Comparison of ENCODE assay signal across 8 cellular contexts in the genomic region with DNA sequence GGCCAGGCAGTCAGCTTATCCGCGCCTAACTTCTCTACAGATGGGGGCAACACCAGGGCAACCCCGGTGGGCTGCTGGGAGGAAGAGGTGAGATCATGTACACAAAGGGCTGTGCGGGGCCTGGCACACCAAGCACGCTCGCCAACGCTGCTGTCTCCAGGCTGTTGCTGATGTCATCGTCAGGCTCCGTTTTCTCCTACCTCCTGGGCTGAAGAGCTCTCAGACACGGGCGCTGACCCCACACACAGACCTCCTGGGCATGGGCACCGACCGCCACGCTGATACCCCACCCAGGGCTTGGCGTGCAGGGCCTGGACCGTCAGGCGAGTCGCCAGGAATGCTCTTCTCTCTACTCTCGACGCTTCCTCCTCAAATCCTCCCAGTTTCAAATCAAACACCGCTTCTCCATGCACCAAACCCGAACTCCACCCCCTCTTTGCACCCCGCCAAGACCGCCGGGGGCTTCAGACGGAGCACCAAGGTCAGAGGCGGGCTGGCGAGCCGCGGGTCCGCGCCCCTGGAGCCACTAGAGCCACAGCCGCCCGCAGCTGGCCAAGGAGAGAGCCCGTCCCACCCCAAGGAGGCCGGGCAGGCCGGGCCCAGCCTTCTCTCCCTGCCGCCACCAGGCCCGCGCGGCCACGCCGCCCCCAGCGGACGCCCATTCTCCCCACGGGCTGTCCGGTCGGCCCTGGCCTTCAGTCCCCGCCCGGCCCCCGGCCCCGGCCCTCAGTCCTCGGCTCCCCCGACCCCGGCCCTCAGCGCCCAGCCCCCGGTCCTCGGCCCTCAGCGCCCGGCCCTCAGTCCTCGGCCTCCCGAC. TPM values are rescaled to one million over a fixed set of nuclear protein-coding genes. Genes with fewer than 3 reads are reported as not detected.
DNase-seq lines count a peak whose midpoint lies in the region; ATAC-seq, FAIRE-seq and TF ChIP-seq lines count a peak whose summit lies in the region.

No MANE protein-coding gene starts in this region.

- CTCF ChIA-PET in Panc1 (lab: Charles Lee): no interaction called here

- peak overlapping the region; percentile 97 for H3K4me3 Mint-ChIP-seq in chondrocyte (ENCODE audit: unreplicated experiment)

- H3K27ac ChIP-seq in Panc1 (ENCODE audit: low read length) (peak overlapping the region; percentile 29; the same call in 1 of the 2 replicates), lower lobe of right lung (peak overlapping the region; percentile 67)

- POLR2A ChIA-PET in Panc1 (lab: Charles Lee): interaction anchor here (0.6 kb wide), 1 partner anchor 34 kb away, joined by 3 read pairs; a partner anchor contains a TSS

- H3K27me3 Mint-ChIP-seq in chondrocyte (ENCODE audit: low read depth): no peaks in the 10 kb centered on the region

- FAIRE-seq in GM18507 (lab: Jason Lieb, UNC): peak; percentile 35

- no peaks in the 10 kb centered on the region for H3K9me3 Mint-ChIP-seq in chondrocyte (ENCODE audit: low read depth)

- no peak for DNase-seq in GM18507 (ENCODE audit: extremely low spot score, insufficient read length, low read depth)
- no peak for DNase-seq in Panc1 (ENCODE audit: low read depth, low spot score)
- DNase-seq in chondrocyte (ENCODE audit: low spot score): no peak
- DNase-seq in lower lobe of right lung: peak; percentile 62
- DNase-seq in stromal cell of bone marrow (ENCODE audit: low read depth): peak; percentile 21
- no peak for DNase-seq in HPDE6-E6E7 (ENCODE audit: extremely low spot score)
- DNase-seq in NCI-H82 treated with DMSO at 0.1 percent for 48 hours (lab: John Stamatoyannopoulos, UW; ENCODE audit: unreplicated experiment): no peak
- DNase-seq in NCI-H345 (lab: John Stamatoyannopoulos, UW): no peak

- peak overlapping the region; percentile 59 to 63 for H3K4me3 ChIP-seq in Panc1 (ENCODE audit: low read depth in 2 of 2, low read length in 2 of 2)
- H3K4me3 ChIP-seq in lower lobe of right lung: peak overlapping the region; percentile 83

- no peaks in the 10 kb centered on the region for H3K36me3 Mint-ChIP-seq in chondrocyte (ENCODE audit: low read depth)

- H3K36me3 ChIP-seq in Panc1 (ENCODE audit: control insufficient read depth, insufficient read depth, low read length) (no peaks in the 10 kb centered on the region; the same call in 1 of the 2 replicates), lower lobe of right lung (no peaks in the 10 kb centered on the region)

- no peaks in the 10 kb centered on the region for H3K9me3 ChIP-seq in Panc1 (ENCODE audit: control insufficient read depth, insufficient read depth, low read depth, low read length)
- no peaks in the 10 kb centered on the region for H3K9me3 ChIP-seq in lower lobe of right lung

- in situ Hi-C loops in Panc1 (cut with HindIII; ENCODE audit: low pct_unique_long_range_greater_than_20kb, low sequenced_read_pairs): no loop called here

- TF ChIP-seq CTCF in Panc1 (IDR thresholded peaks at IDR 0.05) (no peak), chondrocyte (IDR thresholded peaks at IDR 0.05) (peak; percentile 19), lower lobe of right lung (IDR thresholded peaks at IDR 0.05) (no peak)

- peak overlapping the region; percentile 98 for H3K27ac Mint-ChIP-seq in chondrocyte (ENCODE audit: unreplicated experiment)

- H3K4me1 ChIP-seq in Panc1 (ENCODE audit: control insufficient read depth, insufficient read depth, low read length) (peaks cover 15% of the 10 kb centered on the region), lower lobe of right lung (peaks cover 58% of the 10 kb centered on the region)

- H3K4me1 Mint-ChIP-seq in chondrocyte (ENCODE audit: low read depth): peaks cover 40% of the 10 kb centered on the region

- intact Hi-C loops in Panc1 (cut with micrococcal nuclease; ENCODE audit: unreplicated experiment) (no loop called here), lower lobe of right lung (cut with DNase I) (no loop called here)

- BruUV-seq in Panc1 (replicated peaks; lab: Mats Ljungman, UMichigan): no TSS peak

- ATAC-seq in Panc1 (peak; percentile 54), lower lobe of right lung (peak; percentile 37 to 60)

- H3K27me3 ChIP-seq in Panc1 (ENCODE audit: control insufficient read depth, insufficient read depth, low read length) (no peaks in the 10 kb centered on the region), lower lobe of right lung (ENCODE audit: low read depth) (peaks cover 5% of the 10 kb centered on the region)

RNA-seq across cellular contexts. Expression of a gene that starts 0.8 kb away (rescaled TPM):
- 59.2 TPM for total RNA-seq in Panc1 (2021; ENCODE audit: unreplicated experiment)
- polyA plus RNA-seq in Panc1 (2012; ENCODE audit: insufficient read length): 52.8 TPM
- 103 to 110 TPM (median 104 TPM) in 3 replicates for total RNA-seq in chondrocyte
- total RNA-seq in lower lobe of right lung: 59.0 TPM

RNA-seq across cellular contexts. Expression of a gene that starts 7.3 kb away (rescaled TPM):
- total RNA-seq in Panc1 (2021; ENCODE audit: unreplicated experiment) (3.9 TPM), chondrocyte (1.5 to 46.5 TPM (median 46.5 TPM) in 3 replicates), lower lobe of right lung (1.5 TPM)
- polyA plus RNA-seq in Panc1 (2012; ENCODE audit: insufficient read length): 9.3 TPM

RNA-seq across cellular contexts. Expression of a gene that starts 12.6 kb away (rescaled TPM):
- total RNA-seq in Panc1 (2021; ENCODE audit: unreplicated experiment): 0.23 TPM
- polyA plus RNA-seq in Panc1 (2012; ENCODE audit: insufficient read length): 0.33 TPM
- total RNA-seq in chondrocyte: 0.99 to 1.6 TPM in 2 of 3 replicates, not detected in the other
- not detected for total RNA-seq in lower lobe of right lung

RNA-seq across cellular contexts. Expression of a gene that starts 33.4 kb away (rescaled TPM):
- total RNA-seq in Panc1 (2021; ENCODE audit: unreplicated experiment): 54.2 TPM
- polyA plus RNA-seq in Panc1 (2012; ENCODE audit: insufficient read length): 46.0 TPM
- total RNA-seq in chondrocyte: 111 to 124 TPM (median 120 TPM) in 3 replicates
- 58.8 TPM for total RNA-seq in lower lobe of right lung

RNA-seq across cellular contexts. Expression of a gene that starts 34.0 kb away (rescaled TPM):
- total RNA-seq in Panc1 (2021; ENCODE audit: unreplicated experiment): 55.6 TPM
- 44.9 TPM for polyA plus RNA-seq in Panc1 (2012; ENCODE audit: insufficient read length)
- 37.4 to 51.2 TPM (median 38.9 TPM) in 3 replicates for total RNA-seq in chondrocyte
- total RNA-seq in lower lobe of right lung: 46.1 TPM

Comparison
In these comparisons a context has a peak if more than half of its experiments do, and no peak if none do; other contexts are left out.
1. DNase-seq: peak in lower lobe of right lung (single experiment) and stromal cell of bone marrow (single experiment); none in GM18507 (single experiment), Panc1 (single experiment), chondrocyte (single experiment), HPDE6-E6E7 (single experiment), NCI-H82 treated with DMSO at 0.1 percent for 48 hours (single experiment) and NCI-H345 (single experiment).